ENCODE assay signal across 10 cellular contexts in the genomic region with DNA sequence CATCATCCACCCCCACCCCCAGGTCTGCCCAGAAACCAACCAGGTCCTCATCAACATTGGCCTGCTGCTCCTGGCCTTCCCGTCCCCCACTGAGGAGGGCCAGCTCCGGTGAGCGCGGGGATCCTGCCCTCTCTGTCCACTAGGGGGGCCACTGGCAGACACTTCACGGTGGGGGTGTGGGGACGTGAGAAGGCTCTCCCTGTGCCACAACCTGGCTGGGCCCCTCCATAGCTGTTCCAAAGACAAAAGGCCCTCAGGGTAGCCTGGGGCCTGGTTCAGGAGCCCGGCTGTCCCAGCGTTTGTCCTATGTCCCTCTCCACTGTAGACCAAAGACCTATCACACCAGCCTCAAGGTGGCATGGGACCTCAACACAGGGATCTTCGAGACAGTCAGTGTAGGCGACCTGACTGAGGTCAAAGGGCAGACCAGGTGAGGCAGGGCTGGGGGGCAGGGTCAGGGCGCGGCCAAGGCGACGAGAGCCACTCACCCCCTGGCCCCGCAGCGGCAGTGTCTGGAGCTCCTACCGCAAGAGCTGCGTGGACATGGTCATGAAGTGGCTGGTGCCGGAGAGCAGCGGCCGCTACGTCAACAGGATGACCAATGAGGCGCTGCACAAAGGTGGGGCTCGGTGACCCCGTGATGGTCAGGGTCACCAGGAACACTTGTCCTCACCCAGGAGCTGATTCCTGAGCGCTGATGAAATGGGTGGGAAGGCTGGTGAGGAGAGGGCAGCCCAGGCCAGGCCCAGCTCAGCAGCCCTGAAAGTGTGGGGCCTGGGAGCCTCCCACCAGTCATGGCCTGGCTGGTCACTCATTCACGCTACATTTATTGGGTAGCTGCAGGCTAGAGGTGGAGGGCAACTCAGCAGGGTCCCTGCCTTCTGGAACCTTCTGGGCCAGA. TPM values are rescaled to one million over a fixed set of nuclear protein-coding genes. Genes with fewer than 3 reads are reported as not detected.
DNase-seq lines count a peak whose midpoint lies in the region; ATAC-seq and TF ChIP-seq lines count a peak whose summit lies in the region.
"Had no signal": no experiment of that assay in that cellular context is flagged by ENCODE, and none has a peak within 500 bp of the region (broad histone marks: within the 10 kb centered on the region; RNA-seq: fewer than 3 reads in every experiment).

No MANE protein-coding gene starts in this region.

- TF ChIP-seq CTCF in right atrium auricular region (IDR thresholded peaks at IDR 0.05) (no peak), foreskin fibroblast (IDR thresholded peaks at IDR 0.05; ENCODE audit: low read depth, low read length) (peak; percentile 7)

- DNase-seq in Right ventricle myocardium inferior (ENCODE audit: missing footprints), result peak; percentile 60
- DNase-seq in right atrium auricular region (ENCODE audit: low spot score), result no peak
- DNase-seq in T-helper 17 cell, result no peak
- peak in 1 of 2 donors; percentile 19 for DNase-seq in foreskin fibroblast
- DNase-seq in stimulated activated naive CD8-positive, alpha-beta T cell treated with anti-CD3 and anti-CD28 coated beads, Interleukin-15, Interleukin-2, amounts not matched to agents 100 U/mL and 50 U/mL, for 24 hours, result peak; percentile 41
- DNase-seq in C1 segment of cervical spinal cord (lab: John Stamatoyannopoulos, UW), result no peak
- DNase-seq: left cardiac atrium, T-helper 1 cell had no signal

- H3K27ac ChIP-seq in right atrium auricular region, result no peak overlapping the region

- no peaks in the 10 kb centered on the region for H3K27me3 Mint-ChIP-seq in T-helper 17 cell

- H3K36me3 ChIP-seq in right atrium auricular region, result peaks cover 51% of the 10 kb centered on the region

- peaks cover 0 to 19% of the 10 kb centered on the region in 2 donors for H3K4me1 ChIP-seq in right atrium auricular region

- H3K9me3 ChIP-seq in right atrium auricular region, result no peaks in the 10 kb centered on the region
- no peaks in the 10 kb centered on the region for H3K9me3 ChIP-seq in T-helper 17 cell (ENCODE audit: control insufficient read depth, low read length, poor library complexity, severe bottlenecking)

- intact Hi-C loops in Right ventricle myocardium inferior (cut with DNase I), result loop anchor here (2.0 kb wide), 1 partner anchor 15 kb away; no protein-coding TSS in a partner anchor

- H3K4me1 Mint-ChIP-seq in T-helper 17 cell, result peaks cover 2% of the 10 kb centered on the region

- no peak overlapping the region for H3K4me3 Mint-ChIP-seq in T-helper 17 cell

- no peaks in the 10 kb centered on the region for H3K27me3 ChIP-seq in right atrium auricular region

- TF ChIP-seq POLR2A in GM18505 (IDR thresholded peaks at IDR 0.05; ENCODE audit: borderline replicate concordance, extremely low read depth, insufficient read depth, insufficient read length), result no peak

- H3K4me3 ChIP-seq in right atrium auricular region, result no peak overlapping the region
- H3K4me3 ChIP-seq in foreskin fibroblast (ENCODE audit: low read depth in 1 of 2, low read length in 2 of 2), result no peak overlapping the region

- ATAC-seq in Right ventricle myocardium inferior, result no peak
- peak; percentile 49 for ATAC-seq in T-helper 17 cell
- ATAC-seq in stimulated activated naive CD8-positive, alpha-beta T cell treated with anti-CD3 and anti-CD28 coated beads, Interleukin-15, Interleukin-2, amounts not matched to agents 100 U/mL and 50 U/mL, for 24 hours, result no peak
- ATAC-seq in GM18505 (IDR thresholded peaks at IDR 0.05; ENCODE audit: unreplicated experiment), result no peak
- ATAC-seq in GM21619 (IDR thresholded peaks at IDR 0.05; ENCODE audit: unreplicated experiment), result no peak

- no peaks in the 10 kb centered on the region for H3K36me3 Mint-ChIP-seq in T-helper 17 cell (ENCODE audit: low read depth)

- H3K27ac Mint-ChIP-seq in T-helper 17 cell, result peak overlapping the region; percentile 4

RNA-seq across cellular contexts. Expression of gene DCAF15, which starts 7.9 kb away (rescaled TPM):
- total RNA-seq in Right ventricle myocardium inferior (18.0 TPM), right atrium auricular region (10 to 100 TPM; 10.6 to 12.2 TPM), T-helper 17 cell (10 to 100 TPM; 88.2 to 95.8 TPM)

RNA-seq across cellular contexts. Expression of gene PODNL1, which starts 22.0 kb away (rescaled TPM):
- 2.5 TPM for total RNA-seq in Right ventricle myocardium inferior
- 1 to 10 TPM in 1 of 2 donors, under 1 TPM in 1; 0.47 to 1.1 TPM for total RNA-seq in right atrium auricular region
- under 1 TPM in 1 of 2 donors, not detected in 1; 0.31 TPM for total RNA-seq in T-helper 17 cell

RNA-seq across cellular contexts. Expression of gene RFX1, which starts 45.9 kb away (rescaled TPM):
- total RNA-seq in Right ventricle myocardium inferior (15.4 TPM), right atrium auricular region (1 to 10 TPM; 3.2 to 5.2 TPM), T-helper 17 cell (10 to 100 TPM; 23.3 to 24.7 TPM)

RNA-seq across cellular contexts. Expression of gene CC2D1A, which starts 54.2 kb away (rescaled TPM):
- 18.7 TPM for total RNA-seq in Right ventricle myocardium inferior
- 10 to 100 TPM; 16.1 to 22.6 TPM for total RNA-seq in right atrium auricular region
- 10 to 100 TPM; 22.5 to 24.4 TPM for total RNA-seq in T-helper 17 cell

RNA-seq across cellular contexts. Expression of gene BRME1, which starts 54.3 kb away (rescaled TPM):
- total RNA-seq in Right ventricle myocardium inferior, result 0.76 TPM
- total RNA-seq in right atrium auricular region, result under 1 TPM; 0.28 to 0.70 TPM
- 1 to 10 TPM in 1 of 2 donors, under 1 TPM in 1; 0.82 to 1.7 TPM for total RNA-seq in T-helper 17 cell

Comparison
In these comparisons a context has a peak if more than half of its experiments do, and no peak if none do; other contexts are left out.
1. DNase-seq: peak in Right ventricle myocardium inferior (single experiment) and stimulated activated naive CD8-positive, alpha-beta T cell treated with anti-CD3 and anti-CD28 coated beads, Interleukin-15, Interleukin-2, amounts not matched to agents 100 U/mL and 50 U/mL, for 24 hours (single experiment); none in right atrium auricular region (single experiment), T-helper 17 cell (0 of 3) and C1 segment of cervical spinal cord (0 of 14).